ENCODE assay signal across 1 cellular context in genomic region chr14:88552859-88553258, GRCh38.
TF ChIP-seq lines count a peak whose summit lies in the region.

No MANE protein-coding gene starts in this region.

TF ChIP-seq in endothelial cell of umbilical vein, 7 proteins besides CTCF, POLR2A, EP300 and RAD21:
- TF ChIP-seq JUN (IDR thresholded peaks at IDR 0.05; ENCODE audit: borderline replicate concordance, insufficient read depth, insufficient read length, low read depth) = no peak
